In genomic region chr12:13228579-13228978, GRCh38 we compare ENCODE assay signal across 20 cellular contexts.
"Had no signal": no experiment of that assay in that cellular context is flagged by ENCODE, and none has a peak within 500 bp of the region (broad histone marks: within the 10 kb centered on the region; RNA-seq: fewer than 3 reads in every experiment).

No MANE protein-coding gene starts in this region.

- FAIRE-seq: HTR-8/SVneo, RCC 7860 had no signal

- H3K27me3 ChIP-seq: MG63, SJSA1 had no signal

- H3K9me3 ChIP-seq: MG63, SJSA1 had no signal

- H3K4me3 ChIP-seq: MG63, SJSA1, SK-N-MC had no signal

- H3K36me3 ChIP-seq: MG63, SJSA1 had no signal

- H3K27ac ChIP-seq: HL-60, SJSA1, SK-N-MC had no signal

- DNase-seq: MG63, NCI-H1092, NCI-H1105 treated with DMSO at 0.1 percent for 48 hours, NCI-H1417 treated with DMSO at 0.1 percent for 48 hours, NCI-H146, NCI-H1694 treated with DMSO at 0.1 percent for 48 hours, NCI-H1930, NCI-H2081, NCI-H2107, NCI-H2227 treated with DMSO at 0.1 percent for 48 hours, NCI-H526 treated with DMSO at 0.1 percent for 48 hours, NCI-H748 treated with DMSO at 0.1 percent for 48 hours, Right ventricle myocardium superior, RPMI8226, SIG-M5 had no signal
